In the genomic region with DNA sequence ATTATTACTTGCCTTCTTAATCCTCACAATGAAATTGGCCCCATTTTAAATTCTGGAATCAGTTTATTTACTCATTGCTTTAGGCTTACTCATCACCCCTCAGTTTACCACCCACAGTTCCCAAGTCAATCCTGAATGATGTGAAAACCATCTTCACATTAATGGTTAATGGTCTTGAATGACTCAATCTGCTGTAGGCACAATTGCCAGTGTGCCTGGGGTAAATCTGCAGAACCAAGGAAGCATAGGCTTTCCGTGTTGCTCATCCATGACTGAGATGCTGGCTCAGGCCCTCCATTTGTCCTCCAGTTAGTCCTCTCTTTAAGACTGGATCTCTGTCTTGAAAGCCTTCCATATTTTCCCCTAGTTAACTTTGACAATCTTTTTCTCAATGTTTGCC, we compare ENCODE assay signal across 25 cellular contexts.
DNase-seq lines count a peak whose midpoint lies in the region; ATAC-seq and TF ChIP-seq lines count a peak whose summit lies in the region.
"Had no signal": no experiment of that assay in that cellular context is flagged by ENCODE, and none has a peak within 500 bp of the region (broad histone marks: within the 10 kb centered on the region; RNA-seq: fewer than 3 reads in every experiment).

No MANE protein-coding gene starts in this region.

- no peak overlapping the region for H3K4me3 Mint-ChIP-seq in GM23338
- H3K4me3 Mint-ChIP-seq in CD14-positive monocyte = no peak overlapping the region
- H3K4me3 Mint-ChIP-seq: activated naive CD4-positive, alpha-beta T cell treated with anti-CD3 and anti-CD28 coated beads, Interleukin-2, amount 50 U/mL, for 24 hours; CD4-positive, CD25-positive, alpha-beta regulatory T cell; endodermal cell; nephron progenitor cell had no signal

- H3K27ac ChIP-seq in GM23338 (ENCODE audit: low read depth) = no peak overlapping the region
- peak overlapping the region; percentile 42 for H3K27ac ChIP-seq in PC-3 (ENCODE audit: low read length)
- peak overlapping the region; percentile 35 for H3K27ac ChIP-seq in mesenchymal stem cell (ENCODE audit: low read length, poor library complexity, severe bottlenecking)
- H3K27ac ChIP-seq: KMS-11, PC-9, tibial artery had no signal

- H3F3A ChIP-seq in GM23338 (replicated peaks; ENCODE audit: low read depth) = no peaks in the 10 kb centered on the region
- no peaks in the 10 kb centered on the region for H3F3A ChIP-seq in PC-3 (ENCODE audit: low read length, unreplicated experiment)

- H3K9me2 ChIP-seq in GM23338 (ENCODE audit: insufficient read depth) = peaks cover 3% of the 10 kb centered on the region; the same call in 1 of the 2 replicates
- no peaks in the 10 kb centered on the region for H3K9me2 ChIP-seq in PC-3 (replicated peaks; ENCODE audit: low read length)

- CTCF ChIA-PET in PC-3 (lab: Charles Lee) = no interaction called here

- no peaks in the 10 kb centered on the region for H3K9me3 ChIP-seq in PC-3 (ENCODE audit: low read length)
- no peaks in the 10 kb centered on the region for H3K9me3 ChIP-seq in mesenchymal stem cell (ENCODE audit: control insufficient read depth, low read length)
- H3K9me3 ChIP-seq: HAP-1, tibial artery had no signal

- peak overlapping the region; percentile 34; the same call in 1 of the 2 replicates for H2AFZ ChIP-seq in GM23338
- H2AFZ ChIP-seq in PC-3 (ENCODE audit: low read length) = peak overlapping the region; percentile 35
- no peak overlapping the region for H2AFZ ChIP-seq in mesenchymal stem cell (ENCODE audit: low read depth, low read length)
- H2AFZ ChIP-seq: PC-9 had no signal

- H2BK120ac ChIP-seq in mesenchymal stem cell (ENCODE audit: low read depth, low read length) = no peak overlapping the region

- H3K27me3 Mint-ChIP-seq in GM23338 (ENCODE audit: insufficient read depth, low read depth, poor library complexity) (peaks cover 2% of the 10 kb centered on the region), CD14-positive monocyte (ENCODE audit: low read depth in 3 of 3) (peaks cover 0 to 6% (median 2%) of the 10 kb centered on the region in 3 donors)

- intact Hi-C loops in PC-3 (cut with micrococcal nuclease) (no loop called here), CD14-positive monocyte (cut with micrococcal nuclease) (no loop called here)

- no peaks in the 10 kb centered on the region for H4K20me1 ChIP-seq in GM23338 (replicated peaks; ENCODE audit: insufficient read depth)
- no peaks in the 10 kb centered on the region for H4K20me1 ChIP-seq in PC-3 (ENCODE audit: low read length)

- no peak overlapping the region for H2BK15ac ChIP-seq in mesenchymal stem cell (ENCODE audit: low read depth, poor library complexity, severe bottlenecking)

- no peaks in the 10 kb centered on the region for H3K79me1 ChIP-seq in mesenchymal stem cell (replicated peaks; ENCODE audit: low read length, poor library complexity, severe bottlenecking)

- H3K36me3 Mint-ChIP-seq in GM23338 (ENCODE audit: low read depth) (peaks cover 19% of the 10 kb centered on the region), CD14-positive monocyte (no peaks in the 10 kb centered on the region)
- H3K36me3 Mint-ChIP-seq: activated naive CD4-positive, alpha-beta T cell treated with anti-CD3 and anti-CD28 coated beads, Interleukin-2, amount 50 U/mL, for 24 hours; CD4-positive, CD25-positive, alpha-beta regulatory T cell had no signal

- H3K4me2 ChIP-seq in GM23338 (no peak overlapping the region), PC-3 (ENCODE audit: low read length) (peak overlapping the region; percentile 17; the same call in 1 of the 2 replicates), mesenchymal stem cell (ENCODE audit: low read length, poor library complexity, severe bottlenecking) (no peak overlapping the region)
- H3K4me2 ChIP-seq: KMS-11, PC-9, smooth muscle cell had no signal

- no peak overlapping the region for H2AK5ac ChIP-seq in mesenchymal stem cell (ENCODE audit: low read length, severe bottlenecking)

- ATAC-seq in GM23338 (no peak), PC-3 (peak; percentile 75)

- H3K4ac ChIP-seq in mesenchymal stem cell (ENCODE audit: low read depth in 1 of 2, low read length in 2 of 2) = no peak overlapping the region

- H3K18ac ChIP-seq in mesenchymal stem cell (ENCODE audit: low read depth in 1 of 2, low read length in 2 of 2) = no peak overlapping the region

- H3K23ac ChIP-seq in mesenchymal stem cell (ENCODE audit: low read length in 2 of 2) = no peak overlapping the region

- no TSS peak for BruUV-seq in PC-3 (replicated peaks; lab: Mats Ljungman, UMichigan)

- H3K27me3 ChIP-seq in GM23338 (ENCODE audit: insufficient read depth) (no peaks in the 10 kb centered on the region), PC-3 (ENCODE audit: low read length) (no peaks in the 10 kb centered on the region), mesenchymal stem cell (ENCODE audit: control insufficient read depth in 1 of 2, insufficient read depth in 1 of 2, low read length in 2 of 2) (no peaks in the 10 kb centered on the region)
- H3K27me3 ChIP-seq: tibial artery had no signal

- H3K27ac Mint-ChIP-seq in GM23338 = no peak overlapping the region
- H3K27ac Mint-ChIP-seq in CD14-positive monocyte = no peak overlapping the region
- H3K27ac Mint-ChIP-seq: activated naive CD4-positive, alpha-beta T cell treated with anti-CD3 and anti-CD28 coated beads, Interleukin-2, amount 50 U/mL, for 24 hours; CD4-positive, CD25-positive, alpha-beta regulatory T cell; endodermal cell; nephron progenitor cell had no signal

- DNase-seq in GM23338 (ENCODE audit: low spot score) = no peak
- peak; percentile 84 for DNase-seq in PC-3
- DNase-seq in epithelial cell of esophagus (ENCODE audit: low read depth) = peak; percentile 72
- no peak for DNase-seq in mesenchymal stem cell
- DNase-seq in CD14-positive monocyte (ENCODE audit: low spot score) = no peak
- DNase-seq in GF-D8 (lab: John Stamatoyannopoulos, UW) = no peak
- DNase-seq in activated T-cell treated with anti-CD3 and anti-CD28 coated beads, Interleukin-2, amount 50 U/mL, for 48 hours = no peak
- no peak for DNase-seq in NCI-H524 (lab: John Stamatoyannopoulos, UW)
- DNase-seq: activated CD4-positive, CD25-positive, alpha-beta regulatory T cell; caudate nucleus; CD4-positive, CD25-positive, alpha-beta regulatory T cell; cortex of kidney; endodermal cell; kidney; NCI-H1436 treated with DMSO at 0.1 percent for 48 hours; NCI-H510A; nephron progenitor cell; PC-9; stimulated activated CD4-positive, alpha-beta T cell treated with anti-CD3 and anti-CD28 coated beads, Interleukin-2, amount 100 ng/mL, for 24 hours; tibial artery had no signal

- H3K79me2 ChIP-seq in GM23338 (replicated peaks; ENCODE audit: insufficient read depth) (no peaks in the 10 kb centered on the region), PC-3 (ENCODE audit: low read length) (no peaks in the 10 kb centered on the region)

- H2BK12ac ChIP-seq in mesenchymal stem cell (ENCODE audit: low read length in 2 of 2) = no peak overlapping the region

- H3K14ac ChIP-seq in mesenchymal stem cell (ENCODE audit: low read length in 2 of 2) = no peak overlapping the region

- H4K91ac ChIP-seq in mesenchymal stem cell (ENCODE audit: low read length) = no peak overlapping the region

- H3K4me1 ChIP-seq in GM23338 (ENCODE audit: insufficient read depth) = peaks cover 26% of the 10 kb centered on the region
- peaks cover 19% of the 10 kb centered on the region for H3K4me1 ChIP-seq in PC-3 (ENCODE audit: insufficient read depth, low read length)
- H3K4me1 ChIP-seq in mesenchymal stem cell (ENCODE audit: control insufficient read depth, insufficient read depth, low read depth, low read length) = peaks cover 6% of the 10 kb centered on the region
- H3K4me1 ChIP-seq: tibial artery had no signal

- no peak overlapping the region for H2BK5ac ChIP-seq in mesenchymal stem cell (ENCODE audit: low read depth, low read length, poor library complexity, severe bottlenecking)

- H3K4me1 Mint-ChIP-seq in GM23338 (peaks cover 21% of the 10 kb centered on the region), CD14-positive monocyte (no peaks in the 10 kb centered on the region)
- H3K4me1 Mint-ChIP-seq: activated naive CD4-positive, alpha-beta T cell treated with anti-CD3 and anti-CD28 coated beads, Interleukin-2, amount 50 U/mL, for 24 hours; CD4-positive, CD25-positive, alpha-beta regulatory T cell; nephron progenitor cell had no signal

- H3K9ac ChIP-seq in PC-3 (ENCODE audit: low read length) (no peak overlapping the region), mesenchymal stem cell (ENCODE audit: low read length) (no peak overlapping the region)
- H3K9ac ChIP-seq: KMS-11 had no signal

- no peak for TF ChIP-seq CTCF in GM23338 (conservative IDR thresholded peaks at IDR 0.05; ENCODE audit: low read depth in 2 of 2)
- TF ChIP-seq CTCF in PC-3 (conservative IDR thresholded peaks at IDR 0.05; ENCODE audit: low read depth, low read length) = no peak
- TF ChIP-seq CTCF in epithelial cell of esophagus (IDR thresholded peaks at IDR 0.05; ENCODE audit: insufficient read depth, low read depth, low read length, missing control alignments) = no peak
- no peak for TF ChIP-seq CTCF in CD14-positive monocyte (IDR thresholded peaks at IDR 0.05)

- peak overlapping the region; percentile 60 for H4K8ac ChIP-seq in mesenchymal stem cell (ENCODE audit: low read length)

- POLR2A ChIA-PET in PC-3 (lab: Charles Lee; ENCODE audit: unreplicated experiment) = no interaction called here

- H3K36me3 ChIP-seq in GM23338 (ENCODE audit: insufficient read depth) = no peaks in the 10 kb centered on the region
- H3K36me3 ChIP-seq in PC-3 (ENCODE audit: low read depth, low read length) = no peaks in the 10 kb centered on the region
- H3K36me3 ChIP-seq in mesenchymal stem cell (ENCODE audit: control insufficient read depth in 1 of 2, insufficient read depth in 2 of 2, low read depth in 1 of 2, low read length in 2 of 2) = no peaks in the 10 kb centered on the region
- H3K36me3 ChIP-seq: HAP-1, tibial artery had no signal

- peaks cover 19% of the 10 kb centered on the region for H3K9me3 Mint-ChIP-seq in GM23338
- H3K9me3 Mint-ChIP-seq in CD14-positive monocyte = peaks cover 0 to 3% (median 0%) of the 10 kb centered on the region in 7 donors
- H3K9me3 Mint-ChIP-seq: activated naive CD4-positive, alpha-beta T cell treated with anti-CD3 and anti-CD28 coated beads, Interleukin-2, amount 50 U/mL, for 24 hours; nephron progenitor cell had no signal

- H3K4me3 ChIP-seq in GM23338 (no peak overlapping the region), PC-3 (ENCODE audit: low read length) (no peak overlapping the region), epithelial cell of esophagus (ENCODE audit: low read length) (no peak overlapping the region), mesenchymal stem cell (ENCODE audit: insufficient read depth in 1 of 2, low read depth in 1 of 2, low read length in 2 of 2) (no peak overlapping the region)
- H3K4me3 ChIP-seq: HAP-1, lung, PC-9, smooth muscle cell, tibial artery had no signal

- WGBS in mesenchymal stem cell = 63% methylated on average over 1 of the region's 1 CpG

TF ChIP-seq in GM23338, 12 proteins besides CTCF, POLR2A, EP300 and RAD21 (continues in another document):
- TF ChIP-seq STAT1 (IDR thresholded peaks at IDR 0.05; ENCODE audit: unreplicated experiment) (no peak), EZH2phosphoT487 (IDR thresholded peaks at IDR 0.05; ENCODE audit: unreplicated experiment) (no peak), CREB1 (CRISPR knock-in tag; IDR thresholded peaks at IDR 0.05; ENCODE audit: low read depth) (no peak), POLR2AphosphoS5 (IDR thresholded peaks at IDR 0.05; ENCODE audit: low read depth) (no peak)

Comparison
In these comparisons a context has a peak if more than half of its experiments do, and no peak if none do; other contexts are left out.
1. DNase-seq: peak in PC-3 (single experiment) and epithelial cell of esophagus (single experiment); none in GM23338 (single experiment), mesenchymal stem cell (single experiment), CD14-positive monocyte (single experiment), GF-D8 (single experiment), activated T-cell treated with anti-CD3 and anti-CD28 coated beads, Interleukin-2, amount 50 U/mL, for 48 hours (0 of 2) and NCI-H524 (0 of 2).